Comparison of ENCODE assay signal across 25 cellular contexts in genomic region chr19:8626823-8627222, GRCh38. TPM values are rescaled to one million over a fixed set of nuclear protein-coding genes. Genes with fewer than 3 reads are reported as not detected.
"Had no signal": no experiment of that assay in that cellular context is flagged by ENCODE, and none has a peak within 500 bp of the region (broad histone marks: within the 10 kb centered on the region; RNA-seq: fewer than 3 reads in every experiment).

No MANE protein-coding gene starts in this region.

- ATAC-seq: HepG2, K562 had no signal

- H3K27ac ChIP-seq: KMS-11, SJSA1, SK-N-MC had no signal

- DNase-seq: IMR-90, Kasumi-1, NCI-H1092, NCI-H1105 treated with DMSO at 0.1 percent for 48 hours, NCI-H1417 treated with DMSO at 0.1 percent for 48 hours, NCI-H146, NCI-H1694 treated with DMSO at 0.1 percent for 48 hours, NCI-H1930, NCI-H2081, NCI-H2107, NCI-H2227 treated with DMSO at 0.1 percent for 48 hours, NCI-H524, NCI-H69, NCI-H774, Right ventricle myocardium superior, RPMI8226, SIG-M5 had no signal

- H3K36me3 ChIP-seq: SJSA1 had no signal

- H3K4me3 ChIP-seq: K562, SJSA1, SK-N-MC had no signal

- H3K27me3 ChIP-seq: SJSA1 had no signal

RNA-seq across cellular contexts. Expression of gene NFILZ, which starts 3.6 kb away (rescaled TPM):
- total RNA-seq: HepG2, HT1080, IMR-90, K562, MCF 10A, NCI-H460, Right ventricle myocardium superior, SJSA1 had no signal
- polyA plus RNA-seq: HepG2, IMR-90, K562 had no signal

RNA-seq across cellular contexts. Expression of gene ADAMTS10, which starts 16.3 kb away (rescaled TPM):
- total RNA-seq: HT1080, MCF 10A had no signal

RNA-seq across cellular contexts. Expression of gene MYO1F, which starts 49.6 kb away (rescaled TPM):
- total RNA-seq: HT1080 had no signal
